ENCODE assay signal across 16 cellular contexts in the genomic region with DNA sequence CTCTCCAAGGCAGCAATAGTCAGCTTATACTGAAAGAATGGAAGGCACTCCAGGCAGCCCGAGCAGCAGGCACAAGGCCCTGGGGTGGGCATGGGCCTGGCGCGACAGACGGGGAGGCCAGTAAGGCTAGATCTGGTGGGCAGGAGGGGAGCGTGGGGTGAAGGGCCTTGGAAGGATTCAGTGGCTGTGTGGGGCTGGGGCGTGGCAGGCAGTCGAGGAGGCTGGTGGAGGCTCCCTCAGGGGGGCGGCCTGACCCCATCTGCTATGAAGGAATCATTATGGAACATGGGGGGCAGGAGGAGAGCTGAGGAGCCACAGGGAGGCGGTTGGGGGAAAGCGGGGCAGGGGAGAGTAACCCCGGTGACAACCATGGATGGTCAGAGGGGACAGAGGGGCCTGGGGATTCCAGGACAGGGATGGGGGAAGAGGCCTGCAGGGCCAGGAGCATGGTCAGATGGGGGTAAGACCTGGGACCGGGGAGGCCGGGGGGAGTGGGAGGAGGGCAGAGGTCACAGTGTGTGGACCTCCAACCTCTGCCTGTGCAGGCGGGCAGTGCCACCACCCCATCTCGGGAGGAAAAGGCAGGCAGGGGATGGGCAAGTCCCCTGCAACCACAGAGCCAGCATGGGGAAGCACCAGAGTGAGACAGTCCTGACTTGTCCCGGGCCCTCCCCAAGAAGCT.
"Had no signal": no experiment of that assay in that cellular context is flagged by ENCODE, and none has a peak within 500 bp of the region (broad histone marks: within the 10 kb centered on the region; RNA-seq: fewer than 3 reads in every experiment).

No MANE protein-coding gene starts in this region.

- H3K27ac ChIP-seq: neutrophil, tibial nerve had no signal

- DNase-seq: activated CD4-positive, CD25-positive, alpha-beta regulatory T cell treated with anti-CD3 and anti-CD28 coated beads, Interleukin-2, amount 50 U/mL, for 72 hours; activated naive CD4-positive, alpha-beta T cell; activated naive CD8-positive, alpha-beta T cell treated with anti-CD3 and anti-CD28 coated beads, Interleukin-2, amount 10 ng/mL, durations not matched to agents 7 days and 5 days; dermis blood vessel endothelial cell; endodermal cell; mesenchymal stem cell; naive thymus-derived CD8-positive, alpha-beta T cell; stimulated activated CD4-positive, alpha-beta T cell treated with anti-CD3 and anti-CD28 coated beads, Interleukin-12 subunit alpha, Interleukin-12 subunit beta, amount 100 ng/mL, for 4 hours; stimulated activated CD4-positive, alpha-beta T cell treated with anti-CD3 and anti-CD28 coated beads, Interleukin-2, amount 100 ng/mL, for 24 hours had no signal

- H3K4me1 Mint-ChIP-seq: activated naive CD8-positive, alpha-beta T cell treated with anti-CD3 and anti-CD28 coated beads, Interleukin-2, amount 10 ng/mL, durations not matched to agents 7 days and 5 days; endodermal cell; naive thymus-derived CD8-positive, alpha-beta T cell had no signal

- ATAC-seq: left lobe of liver; naive thymus-derived CD8-positive, alpha-beta T cell; sciatic nerve had no signal

- H3K4me3 ChIP-seq: gastrocnemius medialis, tibial nerve had no signal

- H3K36me3 Mint-ChIP-seq: activated naive CD8-positive, alpha-beta T cell treated with anti-CD3 and anti-CD28 coated beads, Interleukin-2, amount 10 ng/mL, durations not matched to agents 7 days and 5 days had no signal

- H3K27ac Mint-ChIP-seq: activated naive CD8-positive, alpha-beta T cell treated with anti-CD3 and anti-CD28 coated beads, Interleukin-2, amount 10 ng/mL, durations not matched to agents 7 days and 5 days; activated T-helper 1 cell treated with anti-CD3 and anti-CD28 coated beads, Interleukin-12 subunit alpha, Interleukin-12 subunit beta, Interleukin-2, Interleukin-4 antibody, amounts not matched to agents 30 ng/mL and 10 ng/mL and 1 ng/mL, durations not matched to agents 14 hours and 24 hours and 36 hours; endodermal cell; naive thymus-derived CD8-positive, alpha-beta T cell; progenitor cell of endocrine pancreas had no signal

- H3K4me1 ChIP-seq: tibial nerve had no signal

- H3K9me3 Mint-ChIP-seq: activated naive CD8-positive, alpha-beta T cell treated with anti-CD3 and anti-CD28 coated beads, Interleukin-2, amount 10 ng/mL, durations not matched to agents 7 days and 5 days; activated T-helper 1 cell treated with anti-CD3 and anti-CD28 coated beads, Interleukin-12 subunit alpha, Interleukin-12 subunit beta, Interleukin-2, Interleukin-4 antibody, amounts not matched to agents 30 ng/mL and 10 ng/mL and 1 ng/mL, durations not matched to agents 14 hours and 24 hours and 36 hours; endodermal cell; naive thymus-derived CD8-positive, alpha-beta T cell had no signal

- H3K4me3 Mint-ChIP-seq: activated naive CD8-positive, alpha-beta T cell treated with anti-CD3 and anti-CD28 coated beads, Interleukin-2, amount 10 ng/mL, durations not matched to agents 7 days and 5 days; activated T-helper 1 cell treated with anti-CD3 and anti-CD28 coated beads, Interleukin-12 subunit alpha, Interleukin-12 subunit beta, Interleukin-2, Interleukin-4 antibody, amounts not matched to agents 30 ng/mL and 10 ng/mL and 1 ng/mL, durations not matched to agents 14 hours and 24 hours and 36 hours; endodermal cell; naive thymus-derived CD8-positive, alpha-beta T cell had no signal

- H3K9me3 ChIP-seq: gastrocnemius medialis, neutrophil, tibial nerve had no signal

- H3K27me3 Mint-ChIP-seq: activated naive CD8-positive, alpha-beta T cell treated with anti-CD3 and anti-CD28 coated beads, Interleukin-2, amount 10 ng/mL, durations not matched to agents 7 days and 5 days; naive thymus-derived CD8-positive, alpha-beta T cell; progenitor cell of endocrine pancreas had no signal

- H3K27me3 ChIP-seq: gastrocnemius medialis, neutrophil, tibial nerve had no signal
